Comparison of ENCODE assay signal across 1 cellular context in genomic region chr17:69144621-69145255, GRCh38.
TF ChIP-seq lines count a peak whose summit lies in the region.

No MANE protein-coding gene starts in this region.

TF ChIP-seq in GM23338, 12 proteins besides CTCF, POLR2A, EP300 and RAD21 (continued from another document):
- TF ChIP-seq, protein P1, sequence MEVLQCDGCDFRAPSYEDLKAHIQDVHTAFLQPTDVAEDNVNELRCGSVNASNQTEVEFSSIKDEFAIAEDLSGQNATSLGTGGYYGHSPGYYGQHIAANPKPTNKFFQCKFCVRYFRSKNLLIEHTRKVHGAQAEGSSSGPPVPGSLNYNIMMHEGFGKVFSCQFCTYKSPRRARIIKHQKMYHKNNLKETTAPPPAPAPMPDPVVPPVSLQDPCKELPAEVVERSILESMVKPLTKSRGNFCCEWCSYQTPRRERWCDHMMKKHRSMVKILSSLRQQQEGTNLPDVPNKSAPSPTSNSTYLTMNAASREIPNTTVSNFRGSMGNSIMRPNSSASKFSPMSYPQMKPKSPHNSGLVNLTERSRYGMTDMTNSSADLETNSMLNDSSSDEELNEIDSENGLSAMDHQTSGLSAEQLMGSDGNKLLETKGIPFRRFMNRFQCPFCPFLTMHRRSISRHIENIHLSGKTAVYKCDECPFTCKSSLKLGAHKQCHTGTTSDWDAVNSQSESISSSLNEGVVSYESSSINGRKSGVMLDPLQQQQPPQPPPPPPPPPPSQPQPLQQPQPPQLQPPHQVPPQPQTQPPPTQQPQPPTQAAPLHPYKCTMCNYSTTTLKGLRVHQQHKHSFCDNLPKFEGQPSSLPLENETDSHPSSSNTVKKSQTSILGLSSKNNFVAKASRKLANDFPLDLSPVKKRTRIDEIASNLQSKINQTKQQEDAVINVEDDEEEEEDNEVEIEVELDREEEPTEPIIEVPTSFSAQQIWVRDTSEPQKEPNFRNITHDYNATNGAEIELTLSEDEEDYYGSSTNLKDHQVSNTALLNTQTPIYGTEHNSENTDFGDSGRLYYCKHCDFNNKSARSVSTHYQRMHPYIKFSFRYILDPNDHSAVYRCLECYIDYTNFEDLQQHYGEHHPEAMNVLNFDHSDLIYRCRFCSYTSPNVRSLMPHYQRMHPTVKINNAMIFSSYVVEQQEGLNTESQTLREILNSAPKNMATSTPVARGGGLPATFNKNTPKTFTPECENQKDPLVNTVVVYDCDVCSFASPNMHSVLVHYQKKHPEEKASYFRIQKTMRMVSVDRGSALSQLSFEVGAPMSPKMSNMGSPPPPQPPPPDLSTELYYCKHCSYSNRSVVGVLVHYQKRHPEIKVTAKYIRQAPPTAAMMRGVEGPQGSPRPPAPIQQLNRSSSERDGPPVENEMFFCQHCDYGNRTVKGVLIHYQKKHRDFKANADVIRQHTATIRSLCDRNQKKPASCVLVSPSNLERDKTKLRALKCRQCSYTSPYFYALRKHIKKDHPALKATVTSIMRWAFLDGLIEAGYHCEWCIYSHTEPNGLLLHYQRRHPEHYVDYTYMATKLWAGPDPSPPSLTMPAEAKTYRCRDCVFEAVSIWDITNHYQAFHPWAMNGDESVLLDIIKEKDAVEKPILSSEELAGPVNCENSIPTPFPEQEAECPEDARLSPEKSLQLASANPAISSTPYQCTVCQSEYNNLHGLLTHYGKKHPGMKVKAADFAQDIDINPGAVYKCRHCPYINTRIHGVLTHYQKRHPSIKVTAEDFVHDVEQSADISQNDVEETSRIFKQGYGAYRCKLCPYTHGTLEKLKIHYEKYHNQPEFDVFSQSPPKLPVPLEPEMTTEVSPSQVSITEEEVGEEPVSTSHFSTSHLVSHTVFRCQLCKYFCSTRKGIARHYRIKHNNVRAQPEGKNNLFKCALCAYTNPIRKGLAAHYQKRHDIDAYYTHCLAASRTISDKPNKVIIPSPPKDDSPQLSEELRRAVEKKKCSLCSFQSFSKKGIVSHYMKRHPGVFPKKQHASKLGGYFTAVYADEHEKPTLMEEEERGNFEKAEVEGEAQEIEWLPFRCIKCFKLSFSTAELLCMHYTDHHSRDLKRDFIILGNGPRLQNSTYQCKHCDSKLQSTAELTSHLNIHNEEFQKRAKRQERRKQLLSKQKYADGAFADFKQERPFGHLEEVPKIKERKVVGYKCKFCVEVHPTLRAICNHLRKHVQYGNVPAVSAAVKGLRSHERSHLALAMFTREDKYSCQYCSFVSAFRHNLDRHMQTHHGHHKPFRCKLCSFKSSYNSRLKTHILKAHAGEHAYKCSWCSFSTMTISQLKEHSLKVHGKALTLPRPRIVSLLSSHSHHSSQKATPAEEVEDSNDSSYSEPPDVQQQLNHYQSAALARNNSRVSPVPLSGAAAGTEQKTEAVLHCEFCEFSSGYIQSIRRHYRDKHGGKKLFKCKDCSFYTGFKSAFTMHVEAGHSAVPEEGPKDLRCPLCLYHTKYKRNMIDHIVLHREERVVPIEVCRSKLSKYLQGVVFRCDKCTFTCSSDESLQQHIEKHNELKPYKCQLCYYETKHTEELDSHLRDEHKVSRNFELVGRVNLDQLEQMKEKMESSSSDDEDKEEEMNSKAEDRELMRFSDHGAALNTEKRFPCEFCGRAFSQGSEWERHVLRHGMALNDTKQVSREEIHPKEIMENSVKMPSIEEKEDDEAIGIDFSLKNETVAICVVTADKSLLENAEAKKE (CRISPR knock-in tag; IDR thresholded peaks at IDR 0.05) = no peak
- TF ChIP-seq STAT1 (IDR thresholded peaks at IDR 0.05; ENCODE audit: unreplicated experiment) = no peak
- TF ChIP-seq ZNF331 (CRISPR knock-in tag; IDR thresholded peaks at IDR 0.05; ENCODE audit: low read depth) = no peak
- TF ChIP-seq EZH2 (IDR thresholded peaks at IDR 0.05; ENCODE audit: low read depth, unreplicated experiment) = no peak
- TF ChIP-seq CREB1 (CRISPR knock-in tag; IDR thresholded peaks at IDR 0.05; ENCODE audit: low read depth) = no peak
- no peak for TF ChIP-seq POLR2AphosphoS5 (IDR thresholded peaks at IDR 0.05; ENCODE audit: low read depth)
- no peak for TF ChIP-seq JUNB (IDR thresholded peaks at IDR 0.05; ENCODE audit: unreplicated experiment)
- no peak for TF ChIP-seq REST (IDR thresholded peaks at IDR 0.05; ENCODE audit: unreplicated experiment)
